ENCODE assay signal across 1 cellular context in the genomic region with DNA sequence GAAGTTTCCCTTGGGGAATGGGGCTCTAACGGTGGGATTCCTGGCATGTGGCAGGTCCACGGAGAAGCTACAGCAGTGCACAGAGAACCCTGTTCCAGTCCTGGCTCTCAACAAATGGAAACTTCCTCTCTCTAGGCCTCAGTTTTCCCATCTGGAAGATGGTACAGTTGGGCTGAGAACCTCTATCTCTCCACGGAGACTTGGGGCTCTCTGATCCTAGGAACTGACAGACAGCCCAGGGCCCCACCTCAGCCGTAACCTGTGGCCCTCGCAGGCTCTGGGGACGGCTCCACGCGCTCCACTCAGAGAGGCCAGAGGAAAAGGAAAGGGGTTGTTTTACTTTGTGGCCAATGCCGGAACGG.
TF ChIP-seq lines count a peak whose summit lies in the region.

No MANE protein-coding gene starts in this region.

TF ChIP-seq in SK-N-SH treated with all-trans-retinoic acid at 6 μM for 48 hours, 23 proteins besides CTCF, POLR2A, EP300 and RAD21 (continued from another document):
- TF ChIP-seq TSHZ2 (CRISPR knock-in tag; IDR thresholded peaks at IDR 0.05) (no peak), TOX (CRISPR knock-in tag; IDR thresholded peaks at IDR 0.05; ENCODE audit: borderline replicate concordance) (no peak), ZNF565 (CRISPR knock-in tag; conservative IDR thresholded peaks at IDR 0.05; ENCODE audit: low read depth) (no peak), OSR1 (CRISPR knock-in tag; IDR thresholded peaks at IDR 0.05) (no peak), ARNTL (CRISPR knock-in tag; IDR thresholded peaks at IDR 0.05; ENCODE audit: borderline replicate concordance, low read depth) (no peak), RARB (CRISPR knock-in tag; IDR thresholded peaks at IDR 0.05) (no peak), ZFP3 (CRISPR knock-in tag; IDR thresholded peaks at IDR 0.05) (no peak), PPARA (CRISPR knock-in tag; IDR thresholded peaks at IDR 0.05; ENCODE audit: borderline replicate concordance) (no peak), CREB5 (CRISPR knock-in tag; IDR thresholded peaks at IDR 0.05; ENCODE audit: low read depth) (no peak), ESRRG (CRISPR knock-in tag; IDR thresholded peaks at IDR 0.05) (no peak)
- TF ChIP-seq, protein P1, sequence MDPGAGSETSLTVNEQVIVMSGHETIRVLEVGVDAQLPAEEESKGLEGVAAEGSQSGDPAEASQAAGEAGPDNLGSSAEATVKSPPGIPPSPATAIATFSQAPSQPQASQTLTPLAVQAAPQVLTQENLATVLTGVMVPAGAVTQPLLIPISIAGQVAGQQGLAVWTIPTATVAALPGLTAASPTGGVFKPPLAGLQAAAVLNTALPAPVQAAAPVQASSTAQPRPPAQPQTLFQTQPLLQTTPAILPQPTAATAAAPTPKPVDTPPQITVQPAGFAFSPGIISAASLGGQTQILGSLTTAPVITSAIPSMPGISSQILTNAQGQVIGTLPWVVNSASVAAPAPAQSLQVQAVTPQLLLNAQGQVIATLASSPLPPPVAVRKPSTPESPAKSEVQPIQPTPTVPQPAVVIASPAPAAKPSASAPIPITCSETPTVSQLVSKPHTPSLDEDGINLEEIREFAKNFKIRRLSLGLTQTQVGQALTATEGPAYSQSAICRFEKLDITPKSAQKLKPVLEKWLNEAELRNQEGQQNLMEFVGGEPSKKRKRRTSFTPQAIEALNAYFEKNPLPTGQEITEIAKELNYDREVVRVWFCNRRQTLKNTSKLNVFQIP (CRISPR knock-in tag; IDR thresholded peaks at IDR 0.05; ENCODE audit: borderline replicate concordance, low read depth) = no peak
